ENCODE assay signal across 24 cellular contexts in genomic region chr7:138668946-138669345, GRCh38. TPM values are rescaled to one million over a fixed set of nuclear protein-coding genes. Genes with fewer than 3 reads are reported as not detected.
"Had no signal": no experiment of that assay in that cellular context is flagged by ENCODE, and none has a peak within 500 bp of the region (broad histone marks: within the 10 kb centered on the region; RNA-seq: fewer than 3 reads in every experiment).

No MANE protein-coding gene starts in this region.

- H3K27ac ChIP-seq: esophagus squamous epithelium, gastroesophageal sphincter, psoas muscle, spleen, tibial artery had no signal

- H3K4me1 ChIP-seq: psoas muscle had no signal

- DNase-seq: effector memory CD8-positive, alpha-beta T cell; esophagus squamous epithelium; foreskin fibroblast; glutamatergic neuron; kidney; left cardiac atrium; left ventricle myocardium superior; mesenchymal stem cell; psoas muscle; retina; spleen; stimulated activated CD4-positive, alpha-beta T cell treated with anti-CD3 and anti-CD28 coated beads, Interleukin-15, amount 100 ng/mL, for 24 hours; stimulated activated CD4-positive, alpha-beta T cell treated with anti-CD3 and anti-CD28 coated beads, Interleukin-1b, Interleukin-23, amount 100 ng/mL, for 48 hours; stimulated activated CD4-positive, alpha-beta T cell treated with anti-CD3 and anti-CD28 coated beads, Interleukin-4, amount 100 ng/mL, for 24 hours; tibial artery had no signal

- ATAC-seq: effector memory CD8-positive, alpha-beta T cell; gastroesophageal sphincter; left cardiac atrium; left ventricle myocardium superior; natural killer cell treated with Interleukin-12 subunit alpha and Interleukin-12 subunit beta and Interleukin-15 and Interleukin-18, amount 100 ng/mL, for 72 hours; psoas muscle; sciatic nerve; stimulated activated memory B cell treated with anti-CD40 and anti-IgM and Interleukin-4, amounts not matched to agents 10 μg/mL and 1 μg/mL and 100 μg/mL, for 72 hours had no signal

- H3K36me3 Mint-ChIP-seq: natural killer cell treated with Interleukin-12 subunit alpha and Interleukin-12 subunit beta and Interleukin-15 and Interleukin-18, amount 100 ng/mL, for 72 hours; stimulated activated memory B cell treated with anti-CD40 and anti-IgM and Interleukin-4, amounts not matched to agents 10 μg/mL and 1 μg/mL and 100 μg/mL, for 72 hours had no signal

- H3K36me3 ChIP-seq: esophagus squamous epithelium, gastroesophageal sphincter, spleen, tibial artery had no signal

- H3K4me3 Mint-ChIP-seq: effector memory CD8-positive, alpha-beta T cell; natural killer cell treated with Interleukin-12 subunit alpha and Interleukin-12 subunit beta and Interleukin-15 and Interleukin-18, amount 100 ng/mL, for 72 hours; stimulated activated memory B cell treated with anti-CD40 and anti-IgM and Interleukin-4, amounts not matched to agents 10 μg/mL and 1 μg/mL and 100 μg/mL, for 72 hours; stimulated activated naive CD8-positive, alpha-beta T cell treated with anti-CD3 and anti-CD28 coated beads, Interleukin-15, Interleukin-2, amounts not matched to agents 100 ng/mL and 50 ng/mL, for 24 hours had no signal

- H3K9me3 ChIP-seq: esophagus squamous epithelium, psoas muscle, spleen, tibial artery had no signal

- H3K4me3 ChIP-seq: esophagus squamous epithelium, gastroesophageal sphincter, lung, psoas muscle, spleen, tibial artery had no signal

- FAIRE-seq: kidney had no signal

- H3K27ac Mint-ChIP-seq: effector memory CD8-positive, alpha-beta T cell; natural killer cell treated with Interleukin-12 subunit alpha and Interleukin-12 subunit beta and Interleukin-15 and Interleukin-18, amount 100 ng/mL, for 72 hours; stimulated activated memory B cell treated with anti-CD40 and anti-IgM and Interleukin-4, amounts not matched to agents 10 μg/mL and 1 μg/mL and 100 μg/mL, for 72 hours; stimulated activated naive CD8-positive, alpha-beta T cell treated with anti-CD3 and anti-CD28 coated beads, Interleukin-15, Interleukin-2, amounts not matched to agents 100 ng/mL and 50 ng/mL, for 24 hours had no signal

- H3K9me3 Mint-ChIP-seq: effector memory CD8-positive, alpha-beta T cell; natural killer cell treated with Interleukin-12 subunit alpha and Interleukin-12 subunit beta and Interleukin-15 and Interleukin-18, amount 100 ng/mL, for 72 hours; stimulated activated memory B cell treated with anti-CD40 and anti-IgM and Interleukin-4, amounts not matched to agents 10 μg/mL and 1 μg/mL and 100 μg/mL, for 72 hours; stimulated activated naive CD8-positive, alpha-beta T cell treated with anti-CD3 and anti-CD28 coated beads, Interleukin-15, Interleukin-2, amounts not matched to agents 100 ng/mL and 50 ng/mL, for 24 hours had no signal

RNA-seq across cellular contexts. Expression of gene SVOPL, which starts 32.2 kb away (rescaled TPM):
- total RNA-seq: epithelial cell of proximal tubule; left cardiac atrium; left ventricle myocardium superior; natural killer cell treated with Interleukin-12 subunit alpha and Interleukin-12 subunit beta and Interleukin-15 and Interleukin-18, amount 100 ng/mL, for 72 hours; omental fat pad; psoas muscle; sciatic nerve; skeletal muscle tissue had no signal
